22 cellular contexts compared by ENCODE assay signal in genomic region chr3:123186695-123187094, GRCh38. TPM values are rescaled to one million over a fixed set of nuclear protein-coding genes. Genes with fewer than 3 reads are reported as not detected.
DNase-seq lines count a peak whose midpoint lies in the region; ATAC-seq, FAIRE-seq and TF ChIP-seq lines count a peak whose summit lies in the region.
"Had no signal": no experiment of that assay in that cellular context is flagged by ENCODE, and none has a peak within 500 bp of the region (broad histone marks: within the 10 kb centered on the region; RNA-seq: fewer than 3 reads in every experiment).

No MANE protein-coding gene starts in this region.

- H4K91ac ChIP-seq in mesenchymal stem cell (ENCODE audit: low read length) = no peak overlapping the region

- H3K18ac ChIP-seq in mesenchymal stem cell (ENCODE audit: low read depth in 1 of 2, low read length in 2 of 2) = no peak overlapping the region

- no peak overlapping the region for H2BK15ac ChIP-seq in mesenchymal stem cell (ENCODE audit: low read depth, poor library complexity, severe bottlenecking)

- H2BK12ac ChIP-seq in mesenchymal stem cell (ENCODE audit: low read length in 2 of 2) = no peak overlapping the region

- no peak overlapping the region for H2BK120ac ChIP-seq in mesenchymal stem cell (ENCODE audit: low read depth, low read length)

- no peak for TF ChIP-seq CTCF in A549 (IDR thresholded peaks at IDR 0.05)
- no peak for TF ChIP-seq CTCF in endothelial cell of umbilical vein (IDR thresholded peaks at IDR 0.05; ENCODE audit: extremely low read depth in 1 of 2, insufficient read depth in 1 of 2, low read depth in 1 of 2, low read length in 2 of 2)

- H3K36me3 ChIP-seq in endothelial cell of umbilical vein (ENCODE audit: control insufficient read depth in 2 of 2, extremely low read depth in 1 of 2, insufficient read depth in 2 of 2, low read length in 2 of 2) (no peaks in the 10 kb centered on the region), mesenchymal stem cell (ENCODE audit: control insufficient read depth in 1 of 2, insufficient read depth in 2 of 2, low read depth in 1 of 2, low read length in 2 of 2) (peaks cover 0 to 4% of the 10 kb centered on the region in 2 experiments)
- H3K36me3 ChIP-seq: BLaER1, SJCRH30 had no signal

- H2AK5ac ChIP-seq in mesenchymal stem cell (ENCODE audit: low read length, severe bottlenecking) = no peak overlapping the region

- CTCF ChIA-PET in A549 (lab: Yijun Ruan, JAX) = no interaction called here
- CTCF ChIA-PET in endothelial cell of umbilical vein (lab: Charles Lee) = no interaction called here

- intact Hi-C loops in endothelial cell of umbilical vein (cut with micrococcal nuclease) = no loop called here

- H3K23ac ChIP-seq in mesenchymal stem cell (ENCODE audit: low read length in 2 of 2) = no peak overlapping the region

- no peak overlapping the region for H4K8ac ChIP-seq in mesenchymal stem cell (ENCODE audit: low read length)

- no peaks in the 10 kb centered on the region for H3K79me1 ChIP-seq in mesenchymal stem cell (replicated peaks; ENCODE audit: low read length, poor library complexity, severe bottlenecking)

- TF ChIP-seq RAD21 in A549 (conservative IDR thresholded peaks at IDR 0.05 in 1 of 2, IDR thresholded peaks at IDR 0.05 in 1 of 2) = no peak

- no peak for TF ChIP-seq EP300 in A549 (IDR thresholded peaks at IDR 0.05)

- 64% methylated on average over 2 of the region's 2 CpGs for WGBS in A549 (ENCODE audit: missing lambda C conversion rate)
- 97% methylated on average over 2 of the region's 2 CpGs for WGBS in mesenchymal stem cell

- H3K4me1 ChIP-seq in A549 (no peaks in the 10 kb centered on the region), endothelial cell of umbilical vein (ENCODE audit: control insufficient read depth, extremely low read depth, insufficient read depth, low read length) (no peaks in the 10 kb centered on the region), mesenchymal stem cell (ENCODE audit: control insufficient read depth, insufficient read depth, low read depth, low read length) (no peaks in the 10 kb centered on the region)
- H3K4me1 ChIP-seq: BLaER1, SJCRH30 had no signal

- H3K4ac ChIP-seq in mesenchymal stem cell (ENCODE audit: low read depth in 1 of 2, low read length in 2 of 2) = no peak overlapping the region

- FAIRE-seq in A549 (lab: Jason Lieb, UNC) (no peak), endothelial cell of umbilical vein (lab: Jason Lieb, UNC) (no peak)
- FAIRE-seq: GM12891, GM18507, H1 had no signal

- DNase-seq in A549 (ENCODE audit: low read depth in 1 of 2, low spot score in 1 of 2) = no peak
- peak; percentile 20 for DNase-seq in LHCN-M2 (ENCODE audit: low read depth)
- DNase-seq in endothelial cell of umbilical vein (ENCODE audit: low read depth, low spot score) = peak; percentile 50
- DNase-seq in mesenchymal stem cell = no peak
- no peak for DNase-seq in NCI-H510A treated with DMSO at 0.1 percent for 48 hours (lab: John Stamatoyannopoulos, UW)
- DNase-seq: CD8-positive, alpha-beta memory T cell; DMS79 treated with DMSO at 0.1 percent for 48 hours; GDM1; NCI-H1417 treated with DMSO at 0.1 percent for 48 hours; NCI-H1930; NCI-H2171; NCI-H446 treated with DMSO at 0.1 percent for 48 hours; NCI-H748 treated with DMSO at 0.1 percent for 48 hours; OCI-M1; SJCRH30 had no signal

- no peak for ATAC-seq in A549
- no peak for ATAC-seq in HG03095 (IDR thresholded peaks at IDR 0.05; ENCODE audit: unreplicated experiment)
- no peak for ATAC-seq in GM21390 (IDR thresholded peaks at IDR 0.05; ENCODE audit: unreplicated experiment)
- no peak for ATAC-seq in HG03565 (IDR thresholded peaks at IDR 0.05; ENCODE audit: unreplicated experiment)

- H3K9me3 ChIP-seq in A549 = no peaks in the 10 kb centered on the region
- H3K9me3 ChIP-seq in endothelial cell of umbilical vein (replicated peaks; ENCODE audit: control insufficient read depth, insufficient read depth, low read length) = no peaks in the 10 kb centered on the region
- H3K9me3 ChIP-seq in mesenchymal stem cell (ENCODE audit: control insufficient read depth, low read length) = no peaks in the 10 kb centered on the region
- H3K9me3 ChIP-seq: BLaER1, SJCRH30 had no signal

- H3K14ac ChIP-seq in mesenchymal stem cell (ENCODE audit: low read length in 2 of 2) = no peak overlapping the region

- dilution Hi-C loops in endothelial cell of umbilical vein (cut with MboI; ENCODE audit: extremely low pct_ligation_motif_present, low sequenced_read_pairs) = no loop called here

- H3K9ac ChIP-seq in endothelial cell of umbilical vein (replicated peaks; ENCODE audit: extremely low read depth, insufficient read depth, low read length) = no peak overlapping the region
- peak overlapping the region; percentile 24 for H3K9ac ChIP-seq in mesenchymal stem cell (ENCODE audit: low read length)
- H3K9ac ChIP-seq: BLaER1 had no signal

- no peak overlapping the region for H3K4me2 ChIP-seq in A549
- no peak overlapping the region for H3K4me2 ChIP-seq in endothelial cell of umbilical vein (ENCODE audit: insufficient read depth, low read length)
- no peak overlapping the region for H3K4me2 ChIP-seq in mesenchymal stem cell (ENCODE audit: low read length, poor library complexity, severe bottlenecking)
- H3K4me2 ChIP-seq: BLaER1 had no signal

- no peaks in the 10 kb centered on the region for H3K79me2 ChIP-seq in endothelial cell of umbilical vein (ENCODE audit: control insufficient read depth, insufficient read depth, low read length)

- BruUV-seq in endothelial cell of umbilical vein (replicated peaks; lab: Mats Ljungman, UMichigan) = no TSS peak

- H3K27me3 ChIP-seq in endothelial cell of umbilical vein (ENCODE audit: control insufficient read depth in 2 of 2, insufficient read depth in 2 of 2, low read length in 2 of 2) = no peaks in the 10 kb centered on the region
- no peaks in the 10 kb centered on the region for H3K27me3 ChIP-seq in mesenchymal stem cell (ENCODE audit: control insufficient read depth in 1 of 2, insufficient read depth in 1 of 2, low read length in 2 of 2)
- H3K27me3 ChIP-seq: BLaER1, SJCRH30 had no signal

- H3K27ac ChIP-seq in A549 (no peak overlapping the region), endothelial cell of umbilical vein (ENCODE audit: insufficient read depth, low read depth, low read length) (no peak overlapping the region), mesenchymal stem cell (ENCODE audit: low read length, poor library complexity, severe bottlenecking) (no peak overlapping the region)
- H3K27ac ChIP-seq: BLaER1, SJCRH30 had no signal

- H4K20me1 ChIP-seq in endothelial cell of umbilical vein (replicated peaks; ENCODE audit: control insufficient read depth, extremely low read depth, insufficient read depth, low read length) = no peaks in the 10 kb centered on the region
- H4K20me1 ChIP-seq: BLaER1 had no signal

- POLR2A ChIA-PET in A549 (lab: Yijun Ruan, JAX) (no interaction called here), endothelial cell of umbilical vein (lab: Charles Lee) (no interaction called here)

- no peak overlapping the region for H2BK5ac ChIP-seq in mesenchymal stem cell (ENCODE audit: low read depth, low read length, poor library complexity, severe bottlenecking)

- TF ChIP-seq POLR2A in A549 (IDR thresholded peaks at IDR 0.05; ENCODE audit: low read length) (no peak), endothelial cell of umbilical vein (IDR thresholded peaks at IDR 0.05; ENCODE audit: low read depth, low read length) (no peak)

- H3K4me3 ChIP-seq in A549 (no peak overlapping the region), endothelial cell of umbilical vein (replicated peaks in 1 of 3; ENCODE audit: insufficient read depth in 1 of 3, low read depth in 1 of 3, low read length in 3 of 3) (no peak overlapping the region), mesenchymal stem cell (ENCODE audit: insufficient read depth in 1 of 2, low read depth in 1 of 2, low read length in 2 of 2) (no peak overlapping the region)
- H3K4me3 ChIP-seq: BLaER1, SJCRH30 had no signal

- H3K9me1 ChIP-seq in endothelial cell of umbilical vein (replicated peaks; ENCODE audit: control insufficient read depth, extremely low read depth, insufficient read depth, low read length) = no peaks in the 10 kb centered on the region

- H2AFZ ChIP-seq in endothelial cell of umbilical vein (ENCODE audit: low read depth, low read length) = no peak overlapping the region
- no peak overlapping the region for H2AFZ ChIP-seq in mesenchymal stem cell (ENCODE audit: low read depth, low read length)

TF ChIP-seq in A549, 52 proteins besides CTCF, POLR2A, EP300 and RAD21:
- TF ChIP-seq MAFK (IDR thresholded peaks at IDR 0.05; ENCODE audit: partially characterized antibody) = peak; percentile 76
- no peak for TF ChIP-seq BHLHE40 (IDR thresholded peaks at IDR 0.05; ENCODE audit: low read depth, low read length)

TF ChIP-seq in endothelial cell of umbilical vein, 7 proteins besides CTCF, POLR2A, EP300 and RAD21 (continues in another document):
- TF ChIP-seq MYC (IDR thresholded peaks at IDR 0.05; ENCODE audit: low read depth, low read length) = no peak
- TF ChIP-seq FOS (IDR thresholded peaks at IDR 0.05; ENCODE audit: borderline replicate concordance, insufficient read depth, low read length) = no peak
- no peak for TF ChIP-seq GATA2 (IDR thresholded peaks at IDR 0.05; ENCODE audit: insufficient read depth, insufficient read length, low read depth, low read length)
- TF ChIP-seq JUN (IDR thresholded peaks at IDR 0.05; ENCODE audit: borderline replicate concordance, insufficient read depth, insufficient read length, low read depth) = no peak
- TF ChIP-seq MAX (IDR thresholded peaks at IDR 0.05; ENCODE audit: insufficient read depth, insufficient read length) = no peak

RNA-seq across cellular contexts. Expression of gene SEC22A, which starts 15.0 kb away (rescaled TPM):
- polyA plus RNA-seq in A549 (2011; rRNA removed) (29.9 and 36.8 TPM in 2 replicates), A549 (2017; fragmentation: RNase III; extraction: RNeasy Plus Mini Kit Qiagen cat#74134 plus additional on column Dnase treatment) (23.5 to 28.5 TPM (median 27.0 TPM) in 3 replicates), endothelial cell of umbilical vein (25.1 and 26.8 TPM in 2 replicates)
- 10.4 and 12.5 TPM in 2 replicates for polyA plus RNA-seq in A549 (2012; cell fraction: cytosol; rRNA removed)
- polyA plus RNA-seq in A549 (2012; cell fraction: nucleus; rRNA removed) = 6.3 and 10.1 TPM in 2 replicates
- 13.5 and 14.6 TPM in 2 replicates for polyA minus RNA-seq in A549 (2011; rRNA and poly(A)+ RNA removed)
- total RNA-seq in LHCN-M2 (2014; rRNA removed) (42.8 and 43.2 TPM in 2 replicates), endothelial cell of umbilical vein (20.1 and 20.9 TPM in 2 replicates)
- polyA plus RNA-seq in LHCN-M2 (2012) = 15.6 TPM
- 19.1 and 21.0 TPM in 2 replicates for polyA plus RNA-seq in endothelial cell of umbilical vein (2011; cell fraction: cytosol; rRNA removed)
- polyA plus RNA-seq in endothelial cell of umbilical vein (2011; cell fraction: nucleus; rRNA removed) = 17.7 and 20.2 TPM in 2 replicates
- 15.2 and 25.2 TPM in 2 replicates for polyA plus RNA-seq in endothelial cell of umbilical vein (2012)
- 24.2 and 30.1 TPM in 2 replicates for polyA minus RNA-seq in endothelial cell of umbilical vein
- 7.3 TPM for polyA minus RNA-seq in endothelial cell of umbilical vein (2011; cell fraction: cytosol; rRNA and poly(A)+ RNA removed)
- polyA minus RNA-seq in endothelial cell of umbilical vein (2011; cell fraction: nucleus; rRNA and poly(A)+ RNA removed) = 11.9 and 24.2 TPM in 2 replicates
- 14.9 TPM for polyA plus RNA-seq in mesenchymal stem cell (2013, experiment 1 of 2)
- 13.9 TPM for polyA plus RNA-seq in mesenchymal stem cell (2013, experiment 2 of 2)

Comparison
In these comparisons a context has a peak if more than half of its experiments do, and no peak if none do; other contexts are left out.
1. DNase-seq: peak in LHCN-M2 (single experiment) and endothelial cell of umbilical vein (single experiment); none in A549 (0 of 2), mesenchymal stem cell (single experiment) and NCI-H510A treated with DMSO at 0.1 percent for 48 hours (single experiment).